22 cellular contexts compared by ENCODE assay signal in genomic region chr7:100552532-100552931, GRCh38. TPM values are rescaled to one million over a fixed set of nuclear protein-coding genes. Genes with fewer than 3 reads are reported as not detected.
DNase-seq lines count a peak whose midpoint lies in the region; ATAC-seq, FAIRE-seq and TF ChIP-seq lines count a peak whose summit lies in the region.
"Had no signal": no experiment of that assay in that cellular context is flagged by ENCODE, and none has a peak within 500 bp of the region (broad histone marks: within the 10 kb centered on the region; RNA-seq: fewer than 3 reads in every experiment).

No MANE protein-coding gene starts in this region.

- peak overlapping the region; percentile 37 for H3K27ac Mint-ChIP-seq in activated T-cell treated with anti-CD3 and anti-CD28 coated beads, Interleukin-2, amount 50 U/mL, for 24 hours
- peak overlapping the region in 6 of 7 donors; percentile 15 to 60 (median 40) for H3K27ac Mint-ChIP-seq in CD4-positive, alpha-beta memory T cell
- H3K27ac Mint-ChIP-seq in dendritic cell treated with granulocyte-macrophage colony-stimulating factor and Interleukin-4, amounts not matched to agents 40 ng/mL and 50 ng/mL, for 4 days = peak overlapping the region; percentile 47

- DNase-seq in activated T-cell treated with anti-CD3 and anti-CD28 coated beads, Interleukin-2, amount 50 U/mL, for 24 hours = no peak
- DNase-seq in activated T-cell treated with anti-CD3 and anti-CD28 coated beads for 4 hours = no peak
- no peak for DNase-seq in CD4-positive, alpha-beta memory T cell
- no peak for DNase-seq in pancreas
- DNase-seq in GM19238 (ENCODE audit: insufficient read length, low spot score) = no peak
- DNase-seq: AML-193, DMS79 treated with DMSO at 0.1 percent for 48 hours, GM23248, KBM-7, NCI-H1092, NCI-H1694, NCI-H2107, NCI-H345, NCI-H526 treated with DMSO at 0.1 percent for 48 hours, RPMI8226 had no signal

- POLR2A ChIA-PET in CD4-positive, alpha-beta memory T cell (lab: Charles Lee; ENCODE audit: partially characterized antibody) = interaction anchor here (1.4 to 2.2 kb wide), 2 partner anchors 9 to 34 kb away, joined by 3 to 17 read pairs; partner anchors contain the start of genes FBXO24 and LRCH4

- no peak overlapping the region for H3K27ac ChIP-seq in CD4-positive, alpha-beta memory T cell (ENCODE audit: low read depth, low read length)
- peak overlapping the region; percentile 100; the same call in 1 of the 2 replicates for H3K27ac ChIP-seq in VCaP
- H3K27ac ChIP-seq in pancreas = no peak overlapping the region
- H3K27ac ChIP-seq: GM23248 had no signal

- CTCF ChIA-PET in CD4-positive, alpha-beta memory T cell (lab: Charles Lee; ENCODE audit: partially characterized antibody) = interaction anchor here (1.1 to 2.9 kb wide), 6 partner anchors 10 to 153 kb away, joined by 3 to 17 read pairs (median 4); partner anchors contain the start of gene POP7

- no peak overlapping the region for H3K4me3 Mint-ChIP-seq in activated T-cell treated with anti-CD3 and anti-CD28 coated beads, Interleukin-2, amount 50 U/mL, for 24 hours
- peak overlapping the region in 1 of 8 donors; percentile 30 for H3K4me3 Mint-ChIP-seq in CD4-positive, alpha-beta memory T cell
- no peak overlapping the region for H3K4me3 Mint-ChIP-seq in dendritic cell treated with granulocyte-macrophage colony-stimulating factor and Interleukin-4, amounts not matched to agents 40 ng/mL and 50 ng/mL, for 4 days

- H3K4me3 ChIP-seq in CD4-positive, alpha-beta memory T cell (ENCODE audit: low read length in 2 of 2) = no peak overlapping the region
- H3K4me3 ChIP-seq in pancreas = no peak overlapping the region
- H3K4me3 ChIP-seq: GM23248 had no signal

- FAIRE-seq in pancreas (lab: Jason Lieb, UNC) = no peak
- FAIRE-seq: D721Med, G401.6, GM12892 had no signal

- intact Hi-C loops in CD4-positive, alpha-beta memory T cell (cut with micrococcal nuclease) = no loop called here
- intact Hi-C loops in dendritic cell treated with granulocyte-macrophage colony-stimulating factor and Interleukin-4, amounts not matched to agents 40 ng/mL and 50 ng/mL, for 4 days (cut with micrococcal nuclease) = no loop called here
- intact Hi-C loops in pancreas (cut with DNase I) = no loop called here

- peaks cover 90% of the 10 kb centered on the region for H3K36me3 Mint-ChIP-seq in activated T-cell treated with anti-CD3 and anti-CD28 coated beads, Interleukin-2, amount 50 U/mL, for 24 hours (ENCODE audit: low read depth)
- peaks cover 45 to 60% of the 10 kb centered on the region in 2 donors for H3K36me3 Mint-ChIP-seq in CD4-positive, alpha-beta memory T cell
- peaks cover 65% of the 10 kb centered on the region for H3K36me3 Mint-ChIP-seq in dendritic cell treated with granulocyte-macrophage colony-stimulating factor and Interleukin-4, amounts not matched to agents 40 ng/mL and 50 ng/mL, for 4 days (ENCODE audit: low read depth)

- peaks cover 33% of the 10 kb centered on the region for H3K4me1 ChIP-seq in CD4-positive, alpha-beta memory T cell (ENCODE audit: insufficient read depth, low read length)
- peaks cover 5 to 23% (median 18%) of the 10 kb centered on the region in 3 donors for H3K4me1 ChIP-seq in pancreas

- WGBS in pancreas, 2 donors = 97 to 100% methylated on average over 2 of the region's 2 CpGs

- peaks cover 49% of the 10 kb centered on the region for H3K36me3 ChIP-seq in CD4-positive, alpha-beta memory T cell (ENCODE audit: insufficient read depth, low read length)
- H3K36me3 ChIP-seq in pancreas = peaks cover 0 to 52% (median 2%) of the 10 kb centered on the region in 3 donors

- TF ChIP-seq CTCF in VCaP (conservative IDR thresholded peaks at IDR 0.05) (no peak), pancreas (IDR thresholded peaks at IDR 0.05) (no peak)

- peaks cover 45% of the 10 kb centered on the region for H3K4me1 Mint-ChIP-seq in activated T-cell treated with anti-CD3 and anti-CD28 coated beads, Interleukin-2, amount 50 U/mL, for 24 hours (ENCODE audit: low read depth)
- H3K4me1 Mint-ChIP-seq in CD4-positive, alpha-beta memory T cell = peaks cover 17 to 44% (median 30%) of the 10 kb centered on the region in 4 donors
- H3K4me1 Mint-ChIP-seq in dendritic cell treated with granulocyte-macrophage colony-stimulating factor and Interleukin-4, amounts not matched to agents 40 ng/mL and 50 ng/mL, for 4 days (ENCODE audit: low read depth) = peaks cover 37% of the 10 kb centered on the region

- no peaks in the 10 kb centered on the region for H3K27me3 ChIP-seq in CD4-positive, alpha-beta memory T cell (ENCODE audit: insufficient read depth, low read length)
- H3K27me3 ChIP-seq in pancreas = no peaks in the 10 kb centered on the region

- no peaks in the 10 kb centered on the region for H3K9me3 ChIP-seq in CD4-positive, alpha-beta memory T cell (ENCODE audit: control insufficient read depth in 1 of 2, low read length in 2 of 2)
- no peaks in the 10 kb centered on the region for H3K9me3 ChIP-seq in pancreas

- no peaks in the 10 kb centered on the region for H3K27me3 Mint-ChIP-seq in activated T-cell treated with anti-CD3 and anti-CD28 coated beads, Interleukin-2, amount 50 U/mL, for 24 hours
- H3K27me3 Mint-ChIP-seq in CD4-positive, alpha-beta memory T cell = no peaks in the 10 kb centered on the region
- no peaks in the 10 kb centered on the region for H3K27me3 Mint-ChIP-seq in dendritic cell treated with granulocyte-macrophage colony-stimulating factor and Interleukin-4, amounts not matched to agents 40 ng/mL and 50 ng/mL, for 4 days

- no peaks in the 10 kb centered on the region for H3K9me3 Mint-ChIP-seq in activated T-cell treated with anti-CD3 and anti-CD28 coated beads, Interleukin-2, amount 50 U/mL, for 24 hours
- H3K9me3 Mint-ChIP-seq in CD4-positive, alpha-beta memory T cell = peaks cover 0 to 2% (median 0%) of the 10 kb centered on the region in 8 donors
- H3K9me3 Mint-ChIP-seq in dendritic cell treated with granulocyte-macrophage colony-stimulating factor and Interleukin-4, amounts not matched to agents 40 ng/mL and 50 ng/mL, for 4 days = no peaks in the 10 kb centered on the region

- ATAC-seq in pancreas = no peak
- ATAC-seq: HCT116 had no signal

RNA-seq across cellular contexts. Expression of gene AGFG2, which starts 13.5 kb away (rescaled TPM):
- 10 to 100 TPM; 56.6 to 58.3 TPM for total RNA-seq in CD4-positive, alpha-beta memory T cell
- 10 to 100 TPM; 19.7 to 35.6 TPM for polyA plus RNA-seq in CD4-positive, alpha-beta memory T cell
- total RNA-seq in pancreas = 10 to 100 TPM; 13.6 to 33.1 (median 21.4) TPM
- polyA plus RNA-seq in pancreas = 10 to 100 TPM; 24.5 to 41.0 TPM

RNA-seq across cellular contexts. Expression of gene SAP25, which starts 21.2 kb away (rescaled TPM):
- 100 to 1,000 TPM; 119 to 126 TPM for total RNA-seq in CD4-positive, alpha-beta memory T cell
- under 1 TPM in 1 of 2 donors, not detected in 1; 0.72 TPM for polyA plus RNA-seq in CD4-positive, alpha-beta memory T cell
- 1 to 10 TPM in 3 of 6 donors, under 1 TPM in 3; 0.39 to 7.5 (median 1.0) TPM for total RNA-seq in pancreas
- 10 to 100 TPM; 14.7 to 17.8 TPM for polyA plus RNA-seq in pancreas
- total RNA-seq: GM23248 had no signal
- polyA plus RNA-seq: GM23248 had no signal

RNA-seq across cellular contexts. Expression of gene LRCH4, which starts 33.4 kb away (rescaled TPM):
- 100 to 1,000 TPM; 392 to 412 TPM for total RNA-seq in CD4-positive, alpha-beta memory T cell
- 100 to 1,000 TPM; 119 to 167 TPM for polyA plus RNA-seq in CD4-positive, alpha-beta memory T cell
- total RNA-seq in pancreas = 10 to 100 TPM; 16.4 to 40.7 (median 23.3) TPM
- polyA plus RNA-seq in pancreas = 100 to 1,000 TPM in 1 of 2 donors, 10 to 100 TPM in 1; 78.5 to 106 TPM

RNA-seq across cellular contexts. Expression of gene FBXO24, which starts 33.6 kb away (rescaled TPM):
- total RNA-seq in CD4-positive, alpha-beta memory T cell = 1 to 10 TPM; 1.6 to 2.1 TPM
- polyA plus RNA-seq in CD4-positive, alpha-beta memory T cell = under 1 TPM; 0.36 to 0.77 TPM
- under 1 TPM; 0.31 to 0.88 (median 0.63) TPM for total RNA-seq in pancreas
- polyA plus RNA-seq in pancreas = 1 to 10 TPM; 1.9 to 2.0 TPM
- total RNA-seq: HT1080 had no signal

RNA-seq across cellular contexts. Expression of gene PCOLCE, which starts 49.6 kb away (rescaled TPM):
- 10 to 100 TPM in 1 of 2 experiments, 1 to 10 TPM in 1; 7.2 to 10.6 TPM for total RNA-seq in CD4-positive, alpha-beta memory T cell
- polyA plus RNA-seq in CD4-positive, alpha-beta memory T cell = 1 to 10 TPM; 1.3 to 1.6 TPM
- 10 to 100 TPM in 3 of 6 donors, 1 to 10 TPM in 3; 5.7 to 49.7 (median 15.6) TPM for total RNA-seq in pancreas
- polyA plus RNA-seq in pancreas = 10 to 100 TPM; 31.7 to 39.0 TPM

Comparison
In these comparisons a context has a peak if more than half of its experiments do, and no peak if none do; other contexts are left out.
1. RNA of gene SAP25, which starts 21.2 kb away (total RNA-seq): 119 to 126 TPM in CD4-positive, alpha-beta memory T cell; 0.39 to 7.5 TPM in pancreas; every median in the first group is over 10 times any median in the second.
2. RNA of gene LRCH4, which starts 33.4 kb away (total RNA-seq): 392 to 412 TPM in CD4-positive, alpha-beta memory T cell; 16.4 to 40.7 TPM in pancreas; every median in the first group is over 4 times any median in the second.
3. Peak in every context shown above with its lines, with median percentiles within 50 percentile points of each other: H3K27ac Mint-ChIP-seq.